In genomic region chr4:8866421-8866820, GRCh38 we compare ENCODE assay signal across 37 cellular contexts. TPM values are rescaled to one million over a fixed set of nuclear protein-coding genes. Genes with fewer than 3 reads are reported as not detected.
"Had no signal": no experiment of that assay in that cellular context is flagged by ENCODE, and none has a peak within 500 bp of the region (broad histone marks: within the 10 kb centered on the region; RNA-seq: fewer than 3 reads in every experiment).

No MANE protein-coding gene starts in this region.

- H3K9me3 Mint-ChIP-seq: activated B cell treated with CpG ODN at 0.5 μM for 24 hours; activated CD4-positive, alpha-beta memory T cell treated with anti-CD3 and anti-CD28 coated beads for 36 hours; activated CD4-positive, alpha-beta T cell treated with anti-CD3 and anti-CD28 coated beads, Interleukin-2, amount 10 ng/mL, durations not matched to agents 24 days and 14 days; activated naive CD4-positive, alpha-beta T cell treated with anti-CD3 and anti-CD28 coated beads, Interleukin-2, amount 10 ng/mL, durations not matched to agents 7 days and 5 days; activated naive CD4-positive, alpha-beta T cell treated with anti-CD3 and anti-CD28 coated beads, Interleukin-2, amount 50 U/mL, for 24 hours; activated naive CD8-positive, alpha-beta T cell treated with anti-CD3 and anti-CD28 coated beads, Interleukin-2, amount 10 ng/mL, durations not matched to agents 7 days and 5 days; activated naive CD8-positive, alpha-beta T cell treated with anti-CD3 and anti-CD28 coated beads, Interleukin-2, amount 50 U/mL, for 24 hours; activated T-cell treated with anti-CD3 and anti-CD28 coated beads, Interleukin-2, amount 50 U/mL, for 24 hours; activated T-helper 2 cell treated with anti-CD3 and anti-CD28 coated beads, Interferon-gamma antibody, Interleukin-2, Interleukin-4, amounts not matched to agents 10 μg/mL and 5 μg/mL and 100 μg/mL, durations not matched to agents 14 hours and 24 hours and 36 hours; T-helper 1 cell treated with Interleukin-12 subunit alpha and Interleukin-12 subunit beta and Interleukin-4 antibody, amounts not matched to agents 30 μg/mL and 1 μg/mL, for 36 hours; T-helper 2 cell treated with Interferon-gamma antibody and Interleukin-4, amounts not matched to agents 5 μg/mL and 100 μg/mL, for 36 hours had no signal

- DNase-seq: activated B cell treated with CpG ODN at 0.5 μM for 24 hours; activated CD4-positive, alpha-beta memory T cell treated with anti-CD3 and anti-CD28 coated beads for 36 hours; activated CD4-positive, alpha-beta T cell treated with anti-CD3 and anti-CD28 coated beads for 4 hours; activated CD4-positive, alpha-beta T cell treated with anti-CD3 and anti-CD28 coated beads, Interleukin-2, amount 10 ng/mL, durations not matched to agents 24 days and 14 days; activated CD4-positive, alpha-beta T cell treated with anti-CD3 and anti-CD28 coated beads, Interleukin-2, amount 50 U/mL, for 1 hour; activated CD4-positive, alpha-beta T cell treated with anti-CD3 and anti-CD28 coated beads, Interleukin-2, amount 50 U/mL, for 4 hours; activated CD4-positive, CD25-positive, alpha-beta regulatory T cell treated with anti-CD3 and anti-CD28 coated beads, Interleukin-2, amount 50 U/mL, for 72 hours; activated CD8-positive, alpha-beta memory T cell treated with anti-CD3 and anti-CD28 coated beads for 24 hours; activated CD8-positive, alpha-beta memory T cell treated with anti-CD3 and anti-CD28 coated beads, Interleukin-2, amount 10 ng/mL, durations not matched to agents 7 days and 5 days; activated CD8-positive, alpha-beta memory T cell treated with anti-CD3 and anti-CD28 coated beads, Interleukin-2, amount 50 U/mL, for 48 hours; activated CD8-positive, alpha-beta T cell treated with anti-CD3 and anti-CD28 coated beads, Interleukin-2, amount 10 ng/mL, durations not matched to agents 7 days and 5 days; activated effector memory CD4-positive, alpha-beta T cell treated with Interleukin-2 at 50 U/mL for 16 hours; activated gamma-delta T cell; activated naive CD4-positive, alpha-beta T cell treated with anti-CD3 and anti-CD28 coated beads, Interleukin-2, amount 10 ng/mL, durations not matched to agents 7 days and 5 days; activated naive CD4-positive, alpha-beta T cell treated with Interleukin-2 at 50 U/mL for 16 hours; activated naive CD8-positive, alpha-beta T cell treated with anti-CD3 and anti-CD28 coated beads, Interleukin-2, amount 10 ng/mL, durations not matched to agents 7 days and 5 days; activated naive CD8-positive, alpha-beta T cell treated with anti-CD3 and anti-CD28 coated beads, Interleukin-2, amount 50 U/mL, for 24 hours; activated T-cell treated with anti-CD3 and anti-CD28 coated beads, Interleukin-2, amount 50 U/mL, for 24 hours; activated T-cell treated with anti-CD3 and anti-CD28 coated beads, Interleukin-2, amount 50 U/mL, for 48 hours; amygdala; anterior cingulate cortex; central memory CD4-positive, alpha-beta T cell; T-helper 1 cell; T-helper 2 cell; T-helper 9 cell had no signal

- FAIRE-seq: bronchial epithelial cell, TTC549 had no signal

- H3K4me1 ChIP-seq: ascending aorta had no signal

- H3K36me3 ChIP-seq: ascending aorta, cardiac muscle cell had no signal

- H3K4me3 Mint-ChIP-seq: activated B cell treated with CpG ODN at 0.5 μM for 24 hours; activated CD4-positive, alpha-beta memory T cell treated with anti-CD3 and anti-CD28 coated beads for 36 hours; activated CD4-positive, alpha-beta T cell treated with anti-CD3 and anti-CD28 coated beads, Interleukin-2, amount 10 ng/mL, durations not matched to agents 24 days and 14 days; activated CD8-positive, alpha-beta memory T cell treated with anti-CD3 and anti-CD28 coated beads, Interleukin-2, amount 10 ng/mL, durations not matched to agents 7 days and 5 days; activated CD8-positive, alpha-beta T cell treated with anti-CD3 and anti-CD28 coated beads, Interleukin-2, amount 10 ng/mL, durations not matched to agents 7 days and 5 days; activated naive CD4-positive, alpha-beta T cell treated with anti-CD3 and anti-CD28 coated beads, Interleukin-2, amount 10 ng/mL, durations not matched to agents 7 days and 5 days; activated naive CD4-positive, alpha-beta T cell treated with anti-CD3 and anti-CD28 coated beads, Interleukin-2, amount 50 U/mL, for 24 hours; activated naive CD8-positive, alpha-beta T cell; activated naive CD8-positive, alpha-beta T cell treated with anti-CD3 and anti-CD28 coated beads, Interleukin-2, amount 10 ng/mL, durations not matched to agents 7 days and 5 days; activated naive CD8-positive, alpha-beta T cell treated with anti-CD3 and anti-CD28 coated beads, Interleukin-2, amount 50 U/mL, for 24 hours; activated T-cell treated with anti-CD3 and anti-CD28 coated beads, Interleukin-2, amount 50 U/mL, for 24 hours; brain; T-helper 1 cell treated with Interleukin-12 subunit alpha and Interleukin-12 subunit beta and Interleukin-4 antibody, amounts not matched to agents 30 μg/mL and 1 μg/mL, for 36 hours; T-helper 2 cell treated with Interferon-gamma antibody and Interleukin-4, amounts not matched to agents 5 μg/mL and 100 μg/mL, for 36 hours had no signal

- H3K9me3 ChIP-seq: ascending aorta had no signal

- H3K27ac Mint-ChIP-seq: activated B cell treated with CpG ODN at 0.5 μM for 24 hours; activated CD4-positive, alpha-beta memory T cell treated with anti-CD3 and anti-CD28 coated beads for 36 hours; activated CD4-positive, alpha-beta T cell treated with anti-CD3 and anti-CD28 coated beads, Interleukin-2, amount 10 ng/mL, durations not matched to agents 24 days and 14 days; activated CD8-positive, alpha-beta memory T cell treated with anti-CD3 and anti-CD28 coated beads, Interleukin-2, amount 10 ng/mL, durations not matched to agents 7 days and 5 days; activated CD8-positive, alpha-beta T cell treated with anti-CD3 and anti-CD28 coated beads, Interleukin-2, amount 10 ng/mL, durations not matched to agents 7 days and 5 days; activated naive CD4-positive, alpha-beta T cell treated with anti-CD3 and anti-CD28 coated beads, Interleukin-2, amount 10 ng/mL, durations not matched to agents 7 days and 5 days; activated naive CD4-positive, alpha-beta T cell treated with anti-CD3 and anti-CD28 coated beads, Interleukin-2, amount 50 U/mL, for 24 hours; activated naive CD8-positive, alpha-beta T cell; activated naive CD8-positive, alpha-beta T cell treated with anti-CD3 and anti-CD28 coated beads, Interleukin-2, amount 10 ng/mL, durations not matched to agents 7 days and 5 days; activated naive CD8-positive, alpha-beta T cell treated with anti-CD3 and anti-CD28 coated beads, Interleukin-2, amount 50 U/mL, for 24 hours; activated T-cell treated with anti-CD3 and anti-CD28 coated beads, Interleukin-2, amount 50 U/mL, for 24 hours; activated T-helper 2 cell treated with anti-CD3 and anti-CD28 coated beads, Interferon-gamma antibody, Interleukin-2, Interleukin-4, amounts not matched to agents 10 μg/mL and 5 μg/mL and 100 μg/mL, durations not matched to agents 14 hours and 24 hours and 36 hours; brain; T-helper 1 cell treated with Interleukin-12 subunit alpha and Interleukin-12 subunit beta and Interleukin-4 antibody, amounts not matched to agents 30 μg/mL and 1 μg/mL, for 36 hours; T-helper 2 cell treated with Interferon-gamma antibody and Interleukin-4, amounts not matched to agents 5 μg/mL and 100 μg/mL, for 36 hours had no signal

- H3K4me1 Mint-ChIP-seq: activated CD4-positive, alpha-beta T cell treated with anti-CD3 and anti-CD28 coated beads, Interleukin-2, amount 10 ng/mL, durations not matched to agents 24 days and 14 days; activated naive CD4-positive, alpha-beta T cell treated with anti-CD3 and anti-CD28 coated beads, Interleukin-2, amount 10 ng/mL, durations not matched to agents 7 days and 5 days; activated naive CD8-positive, alpha-beta T cell treated with anti-CD3 and anti-CD28 coated beads, Interleukin-2, amount 50 U/mL, for 24 hours had no signal

- H3K27ac ChIP-seq: ascending aorta, cardiac muscle cell, VCaP had no signal

- ATAC-seq: activated CD8-positive, alpha-beta memory T cell treated with anti-CD3 and anti-CD28 coated beads, Interleukin-2, amount 10 ng/mL, durations not matched to agents 7 days and 5 days; activated CD8-positive, alpha-beta T cell treated with anti-CD3 and anti-CD28 coated beads, Interleukin-2, amount 10 ng/mL, durations not matched to agents 7 days and 5 days; activated naive CD8-positive, alpha-beta T cell treated with anti-CD3 and anti-CD28 coated beads, Interleukin-2, amount 50 U/mL, for 24 hours had no signal

- H3K4me3 ChIP-seq: ascending aorta, cardiac muscle cell had no signal

- H3K36me3 Mint-ChIP-seq: activated CD4-positive, alpha-beta memory T cell treated with anti-CD3 and anti-CD28 coated beads for 36 hours; activated CD8-positive, alpha-beta memory T cell treated with anti-CD3 and anti-CD28 coated beads, Interleukin-2, amount 10 ng/mL, durations not matched to agents 7 days and 5 days; activated naive CD4-positive, alpha-beta T cell treated with anti-CD3 and anti-CD28 coated beads, Interleukin-2, amount 10 ng/mL, durations not matched to agents 7 days and 5 days; activated naive CD4-positive, alpha-beta T cell treated with anti-CD3 and anti-CD28 coated beads, Interleukin-2, amount 50 U/mL, for 24 hours; activated naive CD8-positive, alpha-beta T cell; activated naive CD8-positive, alpha-beta T cell treated with anti-CD3 and anti-CD28 coated beads, Interleukin-2, amount 10 ng/mL, durations not matched to agents 7 days and 5 days; brain had no signal

RNA-seq across cellular contexts. Expression of gene HMX1, which starts 5.2 kb away (rescaled TPM):
- total RNA-seq: activated B cell treated with CpG ODN at 0.5 μM for 24 hours; activated CD4-positive, alpha-beta memory T cell treated with anti-CD3 and anti-CD28 coated beads for 36 hours; activated CD4-positive, alpha-beta T cell treated with anti-CD3 and anti-CD28 coated beads, Interleukin-2, amount 10 ng/mL, durations not matched to agents 24 days and 14 days; activated CD8-positive, alpha-beta memory T cell treated with anti-CD3 and anti-CD28 coated beads, Interleukin-2, amount 10 ng/mL, durations not matched to agents 7 days and 5 days; activated CD8-positive, alpha-beta T cell treated with anti-CD3 and anti-CD28 coated beads, Interleukin-2, amount 10 ng/mL, durations not matched to agents 7 days and 5 days; activated naive CD8-positive, alpha-beta T cell treated with anti-CD3 and anti-CD28 coated beads, Interleukin-2, amount 10 ng/mL, durations not matched to agents 7 days and 5 days; activated T-helper 2 cell treated with anti-CD3 and anti-CD28 coated beads, Interferon-gamma antibody, Interleukin-2, Interleukin-4, amounts not matched to agents 10 μg/mL and 5 μg/mL and 100 μg/mL, durations not matched to agents 14 hours and 24 hours and 36 hours; ascending aorta; bronchial epithelial cell; cardiac muscle cell had no signal
- polyA plus RNA-seq: adipose tissue had no signal
